15 cellular contexts compared by ENCODE assay signal in the genomic region with DNA sequence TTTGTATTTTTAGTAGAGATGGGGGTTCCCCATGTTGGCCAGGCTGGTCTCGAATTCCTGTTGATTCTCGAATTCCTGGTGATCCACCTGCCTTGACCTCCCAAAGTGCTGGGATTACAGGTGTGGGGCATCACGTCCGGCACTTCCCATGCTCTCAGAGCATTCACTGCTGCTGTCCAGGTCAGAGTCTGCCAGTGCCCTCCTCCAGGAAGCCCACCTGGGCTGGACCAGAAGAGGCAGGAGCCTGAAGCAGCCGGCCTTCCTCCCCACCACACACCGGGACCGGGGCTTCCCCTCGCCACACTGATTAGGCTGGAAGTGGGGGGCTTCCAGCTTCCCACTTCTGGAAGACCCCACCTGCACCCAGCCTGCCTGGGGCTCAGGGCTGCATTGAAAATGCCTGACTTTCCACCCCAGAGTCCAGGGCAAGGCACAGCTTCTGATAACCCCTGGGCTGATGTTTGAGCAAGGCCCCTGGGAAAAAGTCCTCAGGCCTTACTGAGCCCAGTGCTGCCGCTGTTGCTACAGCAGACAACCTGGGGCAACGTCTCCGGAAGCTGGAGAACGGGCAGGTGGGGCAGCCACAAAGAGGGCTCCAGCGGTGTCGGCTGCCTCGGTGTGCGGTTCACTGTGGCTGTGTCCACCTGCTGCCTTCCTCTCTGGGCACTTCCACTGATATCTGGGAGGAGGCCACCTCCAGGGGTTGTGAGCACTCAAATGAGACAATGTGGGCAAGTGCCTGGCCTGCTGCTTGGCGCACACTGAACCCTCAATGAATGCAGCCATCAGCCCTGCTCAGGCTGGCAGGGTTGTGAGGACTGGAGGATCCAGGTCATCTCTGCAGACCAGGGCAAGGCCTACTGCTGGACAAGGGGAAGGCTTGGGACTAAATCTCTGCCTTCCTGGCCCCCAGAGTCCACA. TPM values are rescaled to one million over a fixed set of nuclear protein-coding genes. Genes with fewer than 3 reads are reported as not detected.
A peak's percentile ranks its signal among the peaks of the same experiment; 100 is the strongest.
DNase-seq lines count a peak whose midpoint lies in the region; ATAC-seq and TF ChIP-seq lines count a peak whose summit lies in the region.
"Had no signal": no experiment of that assay in that cellular context is flagged by ENCODE, and none has a peak within 500 bp of the region (broad histone marks: within the 10 kb centered on the region; RNA-seq: fewer than 3 reads in every experiment).

No MANE protein-coding gene starts in this region.

- POLR2A ChIA-PET in Caco-2 (lab: Charles Lee), result interaction anchor here (0.7 to 1.2 kb wide), 3 partner anchors 21 to 94 kb away, joined by 3 to 10 read pairs (median 3); partner anchors contain the start of gene CEBPG

- H3K4me1 Mint-ChIP-seq in Caco-2 (ENCODE audit: low read depth, unreplicated experiment), result peaks cover 27% of the 10 kb centered on the region
- peaks cover 4% of the 10 kb centered on the region for H3K4me1 Mint-ChIP-seq in memory B cell

- 0 out of 2 replicates have a peak, but pooled peaks cover 5% of the 10 kb centered on the region for H3K9me3 ChIP-seq in Caco-2
- H3K9me3 ChIP-seq in OCI-LY3 (ENCODE audit: insufficient read depth, low read length), result no peaks in the 10 kb centered on the region
- H3K9me3 ChIP-seq: esophagus squamous epithelium had no signal

- no peak overlapping the region for H3K4me3 Mint-ChIP-seq in Caco-2 (ENCODE audit: unreplicated experiment)
- H3K4me3 Mint-ChIP-seq in memory B cell, result no peak overlapping the region
- H3K4me3 Mint-ChIP-seq: CD8-positive, alpha-beta memory T cell had no signal

- peak overlapping the region; percentile 79 for H3K4me2 ChIP-seq in OCI-LY3 (ENCODE audit: low read length)

- no peaks in the 10 kb centered on the region for H4K20me1 ChIP-seq in OCI-LY3 (ENCODE audit: insufficient read depth, low read length)

- no peak overlapping the region for H2AFZ ChIP-seq in OCI-LY3 (ENCODE audit: low read depth, low read length)
- H2AFZ ChIP-seq: parathyroid adenoma had no signal

- H3K27ac ChIP-seq in OCI-LY3 (ENCODE audit: low read length), result peak overlapping the region; percentile 7; the same call in 1 of the 2 replicates
- H3K27ac ChIP-seq: parathyroid adenoma had no signal

- H3K27me3 Mint-ChIP-seq in Caco-2 (ENCODE audit: insufficient read depth, unreplicated experiment) (no peaks in the 10 kb centered on the region), memory B cell (peaks cover 18% of the 10 kb centered on the region)

- CTCF ChIA-PET in Caco-2 (lab: Charles Lee), result interaction anchor here (1.1 kb wide), 1 partner anchor 44 kb away, joined by 3 read pairs; no protein-coding TSS in a partner anchor

- H3K4me3 ChIP-seq in Caco-2 (ENCODE audit: low read depth, low read length) (no peak overlapping the region), OCI-LY3 (ENCODE audit: low read length) (peak overlapping the region; percentile 62)
- H3K4me3 ChIP-seq: esophagus squamous epithelium had no signal

- H3K9me3 Mint-ChIP-seq in Caco-2 (ENCODE audit: unreplicated experiment), result no peaks in the 10 kb centered on the region
- H3K9me3 Mint-ChIP-seq in memory B cell, result no peaks in the 10 kb centered on the region
- H3K9me3 Mint-ChIP-seq: CD8-positive, alpha-beta memory T cell had no signal

- BruUV-seq in Caco-2 (replicated peaks; lab: Mats Ljungman, UMichigan), result no TSS peak

- H3K36me3 ChIP-seq in Caco-2 (ENCODE audit: control insufficient read depth, insufficient read depth, low read length) (no peaks in the 10 kb centered on the region), OCI-LY3 (replicated peaks; ENCODE audit: low read depth, low read length) (no peaks in the 10 kb centered on the region)
- H3K36me3 ChIP-seq: esophagus squamous epithelium had no signal

- H3K4me1 ChIP-seq in Caco-2, result peaks cover 65% of the 10 kb centered on the region
- peaks cover 21% of the 10 kb centered on the region for H3K4me1 ChIP-seq in OCI-LY3 (ENCODE audit: low read length)
- H3K4me1 ChIP-seq: parathyroid adenoma had no signal

- H3K36me3 Mint-ChIP-seq in Caco-2 (ENCODE audit: insufficient read depth, unreplicated experiment), result peaks cover 6% of the 10 kb centered on the region
- H3K36me3 Mint-ChIP-seq in memory B cell, result no peaks in the 10 kb centered on the region

- H3K79me2 ChIP-seq in OCI-LY3 (ENCODE audit: low read length), result no peaks in the 10 kb centered on the region
- H3K79me2 ChIP-seq: parathyroid adenoma had no signal

- peak overlapping the region; percentile 97 for H3K27ac Mint-ChIP-seq in Caco-2 (ENCODE audit: unreplicated experiment)
- peak overlapping the region; percentile 0 for H3K27ac Mint-ChIP-seq in memory B cell

- no peaks in the 10 kb centered on the region for H3K27me3 ChIP-seq in Caco-2 (replicated peaks; ENCODE audit: control insufficient read depth, insufficient read depth, low read length)
- H3K27me3 ChIP-seq in OCI-LY3 (ENCODE audit: low read depth, low read length), result peaks cover 35% of the 10 kb centered on the region; the same call in 1 of the 2 replicates
- H3K27me3 ChIP-seq: esophagus squamous epithelium had no signal

- DNase-seq in NCI-H526 (lab: John Stamatoyannopoulos, UW) (peak; percentile 11 to 60), NCI-H526 treated with DMSO at 0.1 percent for 48 hours (lab: John Stamatoyannopoulos, UW) (no peak), Caco-2 (peak; percentile 51 to 69), memory B cell (ENCODE audit: low spot score in 2 of 2) (no peak), SIG-M5 (lab: John Stamatoyannopoulos, UW) (no peak), NCI-H1694 treated with DMSO at 0.1 percent for 48 hours (lab: John Stamatoyannopoulos, UW) (no peak)
- DNase-seq: activated naive CD4-positive, alpha-beta T cell; CD8-positive, alpha-beta memory T cell; esophagus squamous epithelium had no signal

- intact Hi-C loops in Caco-2 (cut with micrococcal nuclease; ENCODE audit: unreplicated experiment), result loop anchor here (5.0 kb wide), 1 partner anchor 37 kb away; no protein-coding TSS in a partner anchor

- H3K9ac ChIP-seq in OCI-LY3 (ENCODE audit: low read length), result peak overlapping the region; percentile 24; the same call in 1 of the 2 replicates
- H3K9ac ChIP-seq: parathyroid adenoma had no signal

- ATAC-seq in memory B cell (ENCODE audit: low read depth) (no peak), GM19035 (IDR thresholded peaks at IDR 0.05; ENCODE audit: unreplicated experiment) (no peak)

- TF ChIP-seq CTCF in Caco-2 (IDR thresholded peaks at IDR 0.05; ENCODE audit: insufficient read depth in 1 of 2, low read depth in 1 of 2, low read length in 1 of 2, severe bottlenecking in 1 of 2, unreplicated experiment in 1 of 2), result no peak
- no peak for TF ChIP-seq CTCF in OCI-LY3 (IDR thresholded peaks at IDR 0.05; ENCODE audit: low read depth, low read length)

RNA-seq across cellular contexts. Expression of gene CEBPA, which starts 22.6 kb away (rescaled TPM):
- total RNA-seq in Caco-2 (2022), result 97.9 and 110 TPM in 2 replicates

RNA-seq across cellular contexts. Expression of gene SLC7A10, which starts 54.0 kb away (rescaled TPM):
- total RNA-seq in Caco-2 (2022), result not detected in 2 replicates
- total RNA-seq: CD8-positive, alpha-beta memory T cell; esophagus squamous epithelium; kidney epithelial cell; MCF 10A; mononuclear cell had no signal

Comparison
In these comparisons a context has a peak if more than half of its experiments do, and no peak if none do; other contexts are left out.
1. DNase-seq: peak in NCI-H526 (2 of 2) and Caco-2 (2 of 2); none in NCI-H526 treated with DMSO at 0.1 percent for 48 hours (single experiment), memory B cell (0 of 2), SIG-M5 (single experiment) and NCI-H1694 treated with DMSO at 0.1 percent for 48 hours (single experiment).